ENCODE assay signal across 8 cellular contexts in the genomic region with DNA sequence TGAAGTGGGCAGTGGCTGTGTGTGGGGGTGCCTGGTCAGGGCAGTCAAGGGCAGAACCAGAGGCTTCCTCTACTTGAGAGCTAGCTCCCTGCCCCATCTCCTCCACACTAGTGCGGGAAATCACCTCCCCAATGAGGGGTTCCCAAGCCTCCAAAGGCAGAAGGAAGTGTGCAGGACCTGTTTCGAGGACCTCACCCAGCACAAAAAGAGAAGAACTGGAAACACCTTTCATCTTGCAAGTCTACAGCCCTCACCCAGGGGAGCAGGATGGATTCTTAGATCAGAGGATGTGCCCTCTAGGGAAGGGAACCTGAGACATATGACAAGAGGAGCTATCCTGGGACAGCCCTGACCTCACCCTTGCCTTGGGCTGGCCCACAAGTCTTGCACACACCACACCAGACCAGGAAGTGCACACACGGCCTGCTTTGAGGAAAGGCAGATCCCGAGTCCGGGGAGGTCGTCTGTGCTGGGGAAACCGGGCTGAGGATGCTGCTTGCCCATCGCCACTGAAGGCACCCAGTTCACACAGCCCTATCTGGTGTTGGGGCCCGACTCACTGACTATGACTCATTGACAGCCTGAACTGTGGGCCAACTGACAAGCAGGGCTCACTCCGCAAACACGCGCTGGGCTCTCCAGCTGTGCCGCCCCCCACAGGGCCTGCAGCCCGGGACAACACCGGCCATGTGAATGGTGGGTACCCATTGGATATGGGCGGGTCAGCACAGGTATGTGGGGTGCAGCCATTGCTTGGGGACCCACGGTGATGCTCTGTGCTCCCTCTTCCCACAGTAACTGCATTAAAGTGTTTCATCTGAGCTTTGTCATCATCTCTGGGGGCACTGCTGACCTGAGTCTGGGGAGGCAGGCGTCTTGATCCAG. TPM values are rescaled to one million over a fixed set of nuclear protein-coding genes. Genes with fewer than 3 reads are reported as not detected.
DNase-seq lines count a peak whose midpoint lies in the region; ATAC-seq lines count a peak whose summit lies in the region.

No MANE protein-coding gene starts in this region.

- peak overlapping the region; percentile 76 to 95 (median 90) for H3K27ac Mint-ChIP-seq in CD8-positive, alpha-beta memory T cell
- H3K27ac Mint-ChIP-seq in activated T-cell treated with anti-CD3 and anti-CD28 coated beads, Interleukin-2, amount 50 U/mL, for 72 hours: peak overlapping the region; percentile 69

- H3K4me3 ChIP-seq in CD8-positive, alpha-beta memory T cell (ENCODE audit: low read length): peak overlapping the region; percentile 64

- no peaks in the 10 kb centered on the region for H3K9me3 ChIP-seq in CD8-positive, alpha-beta memory T cell (ENCODE audit: low read length)

- no peaks in the 10 kb centered on the region for H3K27me3 ChIP-seq in CD8-positive, alpha-beta memory T cell (ENCODE audit: insufficient read depth, low read length, poor library complexity, severe bottlenecking)

- H3K36me3 ChIP-seq in CD8-positive, alpha-beta memory T cell (ENCODE audit: insufficient read depth, low read length): peaks cover 3% of the 10 kb centered on the region

- H3K27ac ChIP-seq in CD8-positive, alpha-beta memory T cell (ENCODE audit: low read depth, low read length): peak overlapping the region; percentile 45

- H3K36me3 Mint-ChIP-seq in CD8-positive, alpha-beta memory T cell: peaks cover 0 to 32% (median 11%) of the 10 kb centered on the region in 3 donors
- H3K36me3 Mint-ChIP-seq in activated T-cell treated with anti-CD3 and anti-CD28 coated beads, Interleukin-2, amount 50 U/mL, for 72 hours (ENCODE audit: insufficient read depth in 2 of 2): peaks cover 16 to 31% of the 10 kb centered on the region in 2 donors

- DNase-seq in CD8-positive, alpha-beta memory T cell: peak in 4 of 5 donors; percentile 19 to 70 (median 47)
- DNase-seq in NCI-H226 (peak; percentile 66), kidney tubule cell (ENCODE audit: low spot score) (peak; percentile 65), NCI-H1930 (lab: John Stamatoyannopoulos, UW) (no peak), NCI-H1694 treated with DMSO at 0.1 percent for 48 hours (lab: John Stamatoyannopoulos, UW) (no peak), COR-L47 (lab: John Stamatoyannopoulos, UW) (no peak)
- peak; percentile 75 to 84 for DNase-seq in activated T-cell treated with anti-CD3 and anti-CD28 coated beads, Interleukin-2, amount 50 U/mL, for 72 hours

- no peaks in the 10 kb centered on the region for H3K9me3 Mint-ChIP-seq in CD8-positive, alpha-beta memory T cell
- no peaks in the 10 kb centered on the region for H3K9me3 Mint-ChIP-seq in activated T-cell treated with anti-CD3 and anti-CD28 coated beads, Interleukin-2, amount 50 U/mL, for 72 hours

- H3K4me1 ChIP-seq in CD8-positive, alpha-beta memory T cell (ENCODE audit: insufficient read depth, low read length): peaks cover 53% of the 10 kb centered on the region

- peaks cover 49 to 74% (median 71%) of the 10 kb centered on the region in 3 donors for H3K4me1 Mint-ChIP-seq in CD8-positive, alpha-beta memory T cell
- H3K4me1 Mint-ChIP-seq in activated T-cell treated with anti-CD3 and anti-CD28 coated beads, Interleukin-2, amount 50 U/mL, for 72 hours (ENCODE audit: low read depth): peaks cover 66% of the 10 kb centered on the region

- no peaks in the 10 kb centered on the region for H3K27me3 Mint-ChIP-seq in CD8-positive, alpha-beta memory T cell
- no peaks in the 10 kb centered on the region for H3K27me3 Mint-ChIP-seq in activated T-cell treated with anti-CD3 and anti-CD28 coated beads, Interleukin-2, amount 50 U/mL, for 72 hours (ENCODE audit: low read depth)

- peak; percentile 56 to 57 for ATAC-seq in activated T-cell treated with anti-CD3 and anti-CD28 coated beads, Interleukin-2, amount 50 U/mL, for 72 hours (replicated peaks in 1 of 2)
- ATAC-seq in GM19463 (IDR thresholded peaks at IDR 0.05; ENCODE audit: unreplicated experiment): no peak

- POLR2A ChIA-PET in CD8-positive, alpha-beta memory T cell (lab: Charles Lee): no interaction called here

- CTCF ChIA-PET in CD8-positive, alpha-beta memory T cell (lab: Charles Lee): interaction anchor here (1.0 to 1.5 kb wide), 3 partner anchors 21 to 80 kb away, joined by 3 to 5 read pairs (median 3); a partner anchor contains a TSS

- H3K4me3 Mint-ChIP-seq in CD8-positive, alpha-beta memory T cell: peak overlapping the region; percentile 74 to 89 (median 86)
- peak overlapping the region; percentile 91 to 92 for H3K4me3 Mint-ChIP-seq in activated T-cell treated with anti-CD3 and anti-CD28 coated beads, Interleukin-2, amount 50 U/mL, for 72 hours

RNA-seq across cellular contexts. Expression of a gene that starts 1.8 kb away (rescaled TPM):
- 10 to 100 TPM; 19.3 to 24.5 TPM for total RNA-seq in CD8-positive, alpha-beta memory T cell
- 15.6 TPM for polyA plus RNA-seq in CD8-positive, alpha-beta memory T cell
- 10 to 100 TPM; 54.6 to 77.0 TPM for total RNA-seq in activated T-cell treated with anti-CD3 and anti-CD28 coated beads, Interleukin-2, amount 50 U/mL, for 72 hours

RNA-seq across cellular contexts. Expression of a gene that starts 3.3 kb away (rescaled TPM):
- 10 to 100 TPM; 76.2 to 78.3 TPM for total RNA-seq in CD8-positive, alpha-beta memory T cell
- polyA plus RNA-seq in CD8-positive, alpha-beta memory T cell: 97.1 TPM
- total RNA-seq in activated T-cell treated with anti-CD3 and anti-CD28 coated beads, Interleukin-2, amount 50 U/mL, for 72 hours: 10 to 100 TPM; 77.5 to 95.7 TPM

RNA-seq across cellular contexts. Expression of a gene that starts 7.9 kb away (rescaled TPM):
- total RNA-seq in CD8-positive, alpha-beta memory T cell: 10 to 100 TPM; 11.5 to 12.1 TPM
- polyA plus RNA-seq in CD8-positive, alpha-beta memory T cell: 1.0 TPM
- total RNA-seq in activated T-cell treated with anti-CD3 and anti-CD28 coated beads, Interleukin-2, amount 50 U/mL, for 72 hours: 10 to 100 TPM; 20.0 to 20.6 TPM

RNA-seq across cellular contexts. Expression of a gene that starts 21.4 kb away (rescaled TPM):
- 10 to 100 TPM; 35.7 to 36.2 TPM for total RNA-seq in CD8-positive, alpha-beta memory T cell
- 34.5 TPM for polyA plus RNA-seq in CD8-positive, alpha-beta memory T cell
- 10 to 100 TPM; 27.9 to 33.1 TPM for total RNA-seq in activated T-cell treated with anti-CD3 and anti-CD28 coated beads, Interleukin-2, amount 50 U/mL, for 72 hours

RNA-seq across cellular contexts. Expression of a gene that starts 58.3 kb away (rescaled TPM):
- 1 to 10 TPM; 2.4 to 2.7 TPM for total RNA-seq in CD8-positive, alpha-beta memory T cell
- 0.40 TPM for polyA plus RNA-seq in CD8-positive, alpha-beta memory T cell
- 10 to 100 TPM; 28.6 to 35.6 TPM for total RNA-seq in activated T-cell treated with anti-CD3 and anti-CD28 coated beads, Interleukin-2, amount 50 U/mL, for 72 hours

Comparison
In these comparisons a context has a peak if more than half of its experiments do, and no peak if none do; other contexts are left out.
1. DNase-seq: peak in CD8-positive, alpha-beta memory T cell (4 of 5), NCI-H226 (single experiment), activated T-cell treated with anti-CD3 and anti-CD28 coated beads, Interleukin-2, amount 50 U/mL, for 72 hours (2 of 2) and kidney tubule cell (single experiment); none in NCI-H1930 (0 of 2), NCI-H1694 treated with DMSO at 0.1 percent for 48 hours (single experiment) and COR-L47 (single experiment).